Comparison of ENCODE assay signal across 1 cellular context in genomic region chr5:137192293-137192743, GRCh38.
TF ChIP-seq lines count a peak whose summit lies in the region.

No MANE protein-coding gene starts in this region.

TF ChIP-seq in GM23338, 12 proteins besides CTCF, POLR2A, EP300 and RAD21 (continued from another document):
- TF ChIP-seq ETS1 (IDR thresholded peaks at IDR 0.05) (no peak), ZNF462 (CRISPR knock-in tag; IDR thresholded peaks at IDR 0.05) (no peak), ZNF331 (CRISPR knock-in tag; IDR thresholded peaks at IDR 0.05; ENCODE audit: low read depth) (no peak), JUNB (IDR thresholded peaks at IDR 0.05; ENCODE audit: unreplicated experiment) (no peak), EZH2phosphoT487 (IDR thresholded peaks at IDR 0.05; ENCODE audit: unreplicated experiment) (no peak), POLR2AphosphoS5 (IDR thresholded peaks at IDR 0.05; ENCODE audit: low read depth) (no peak), NANOG (IDR thresholded peaks at IDR 0.05; ENCODE audit: borderline replicate concordance) (no peak), EZH2 (IDR thresholded peaks at IDR 0.05; ENCODE audit: low read depth, unreplicated experiment) (no peak), CREB1 (CRISPR knock-in tag; IDR thresholded peaks at IDR 0.05; ENCODE audit: low read depth) (no peak)
